In genomic region chr5:62305358-62305714, GRCh38 we compare ENCODE assay signal across 8 cellular contexts. TPM values are rescaled to one million over a fixed set of nuclear protein-coding genes. Genes with fewer than 3 reads are reported as not detected.
DNase-seq lines count a peak whose midpoint lies in the region; ATAC-seq and TF ChIP-seq lines count a peak whose summit lies in the region.

No MANE protein-coding gene starts in this region.

- TF ChIP-seq EP300 in stomach (IDR thresholded peaks at IDR 0.05), result no peak

- H3K4me1 ChIP-seq in iPS-18a (ENCODE audit: control insufficient read depth, low read depth, low read length), result peaks cover 6% of the 10 kb centered on the region
- H3K4me1 ChIP-seq in stomach, result peaks cover 9 to 31% (median 18%) of the 10 kb centered on the region in 4 donors

- peak overlapping the region; percentile 96 for H3K27ac Mint-ChIP-seq in activated CD8-positive, alpha-beta T cell treated with anti-CD3 and anti-CD28 coated beads for 36 hours

- POLR2A ChIA-PET in activated CD8-positive, alpha-beta T cell treated with anti-CD3 and anti-CD28 coated beads for 36 hours (lab: Charles Lee), result interaction anchor here (0.7 to 1.7 kb wide), 19 partner anchors 9 to 99 kb away, joined by 3 to 24 read pairs (median 4); partner anchors contain the start of gene DIMT1

- WGBS in stomach, 5 donors, result 45 to 54% (median 48%) methylated on average over 4 of the region's 4 CpGs

- H3K27ac ChIP-seq in iPS-18a (ENCODE audit: low read length) (no peak overlapping the region), stomach (peak overlapping the region; percentile 87 to 95 (median 90))

- H3K27me3 ChIP-seq in iPS-18a (ENCODE audit: control insufficient read depth, insufficient read depth, low read length) (no peaks in the 10 kb centered on the region), stomach (no peaks in the 10 kb centered on the region)

- H3K9me3 ChIP-seq in iPS-18a (ENCODE audit: control insufficient read depth, low read depth, low read length) (no peaks in the 10 kb centered on the region), stomach (no peaks in the 10 kb centered on the region)

- H3K36me3 ChIP-seq in iPS-18a (ENCODE audit: control insufficient read depth, low read depth, low read length), result peaks cover 5% of the 10 kb centered on the region
- no peaks in the 10 kb centered on the region for H3K36me3 ChIP-seq in stomach

- intact Hi-C loops in activated CD8-positive, alpha-beta T cell treated with anti-CD3 and anti-CD28 coated beads for 36 hours (cut with micrococcal nuclease), result loop anchor here (2.0 to 10.0 kb wide), 5 partner anchors 21 to 97 kb away; partner anchors contain the start of gene DIMT1
- intact Hi-C loops in stomach (cut with DNase I; ENCODE audit: low total_unique reads), result no loop called here
- intact Hi-C loops in sciatic nerve (cut with DNase I), result no loop called here

- H3K27me3 Mint-ChIP-seq in activated CD8-positive, alpha-beta T cell treated with anti-CD3 and anti-CD28 coated beads for 36 hours, result no peaks in the 10 kb centered on the region

- peaks cover 46% of the 10 kb centered on the region for H3K4me1 Mint-ChIP-seq in activated CD8-positive, alpha-beta T cell treated with anti-CD3 and anti-CD28 coated beads for 36 hours (ENCODE audit: low read depth)

- no peak for TF ChIP-seq POLR2A in stomach (IDR thresholded peaks at IDR 0.05)

- H3K4me3 Mint-ChIP-seq in activated CD8-positive, alpha-beta T cell treated with anti-CD3 and anti-CD28 coated beads for 36 hours, result peak overlapping the region; percentile 73

- peak; percentile 27 to 36 for ATAC-seq in activated CD4-positive, CD25-positive, alpha-beta regulatory T cell treated with anti-CD3 and anti-CD28 coated beads, Interleukin-2, amount 50 U/mL, for 24 hours
- ATAC-seq in activated CD8-positive, alpha-beta T cell treated with anti-CD3 and anti-CD28 coated beads for 36 hours, result peak; percentile 43
- no peak for ATAC-seq in sciatic nerve

- CTCF ChIA-PET in activated CD8-positive, alpha-beta T cell treated with anti-CD3 and anti-CD28 coated beads for 36 hours (lab: Charles Lee), result interaction anchor here (0.9 to 1.6 kb wide), 9 partner anchors 8 to 81 kb away, joined by 3 to 18 read pairs (median 7); no protein-coding TSS in a partner anchor

- TF ChIP-seq CTCF in activated CD8-positive, alpha-beta T cell treated with anti-CD3 and anti-CD28 coated beads for 36 hours (IDR thresholded peaks at IDR 0.05), result no peak
- no peak for TF ChIP-seq CTCF in stomach (IDR thresholded peaks at IDR 0.05)

- no peak for DNase-seq in activated CD4-positive, CD25-positive, alpha-beta regulatory T cell treated with anti-CD3 and anti-CD28 coated beads, Interleukin-2, amount 50 U/mL, for 72 hours
- DNase-seq in activated CD8-positive, alpha-beta T cell treated with anti-CD3 and anti-CD28 coated beads for 36 hours, result no peak
- DNase-seq in stomach, result no peak
- no peak for DNase-seq in effector CD4-positive, alpha-beta T cell
- no peak for DNase-seq in stimulated activated CD4-positive, alpha-beta T cell treated with anti-CD3 and anti-CD28 coated beads, Interleukin-4, amount 100 ng/mL, for 4 hours
- no peak for DNase-seq in sciatic nerve (ENCODE audit: low spot score)

- peak overlapping the region; percentile 52 for H3K4me3 ChIP-seq in iPS-18a (ENCODE audit: low read length)
- peak overlapping the region; percentile 85 to 95 (median 92) for H3K4me3 ChIP-seq in stomach

- peaks cover 36% of the 10 kb centered on the region for H3K36me3 Mint-ChIP-seq in activated CD8-positive, alpha-beta T cell treated with anti-CD3 and anti-CD28 coated beads for 36 hours (ENCODE audit: low read depth)

- no peaks in the 10 kb centered on the region for H3K9me3 Mint-ChIP-seq in activated CD8-positive, alpha-beta T cell treated with anti-CD3 and anti-CD28 coated beads for 36 hours

- H3K9ac ChIP-seq in iPS-18a (ENCODE audit: low read length), result peak overlapping the region; percentile 11

RNA-seq across cellular contexts. Expression of gene KIF2A, which starts 0.7 kb away (rescaled TPM):
- total RNA-seq in activated CD8-positive, alpha-beta T cell treated with anti-CD3 and anti-CD28 coated beads for 36 hours, result 100 to 1,000 TPM; 251 to 257 TPM
- 10 to 100 TPM in 4 of 5 donors, 1 to 10 TPM in 1; 3.8 to 61.3 (median 15.6) TPM for total RNA-seq in stomach
- polyA plus RNA-seq in stomach, result 1 to 10 TPM; 2.6 to 8.2 (median 4.7) TPM
- total RNA-seq in sciatic nerve, result 54.4 TPM
